1 cellular context compared by ENCODE assay signal in the genomic region with DNA sequence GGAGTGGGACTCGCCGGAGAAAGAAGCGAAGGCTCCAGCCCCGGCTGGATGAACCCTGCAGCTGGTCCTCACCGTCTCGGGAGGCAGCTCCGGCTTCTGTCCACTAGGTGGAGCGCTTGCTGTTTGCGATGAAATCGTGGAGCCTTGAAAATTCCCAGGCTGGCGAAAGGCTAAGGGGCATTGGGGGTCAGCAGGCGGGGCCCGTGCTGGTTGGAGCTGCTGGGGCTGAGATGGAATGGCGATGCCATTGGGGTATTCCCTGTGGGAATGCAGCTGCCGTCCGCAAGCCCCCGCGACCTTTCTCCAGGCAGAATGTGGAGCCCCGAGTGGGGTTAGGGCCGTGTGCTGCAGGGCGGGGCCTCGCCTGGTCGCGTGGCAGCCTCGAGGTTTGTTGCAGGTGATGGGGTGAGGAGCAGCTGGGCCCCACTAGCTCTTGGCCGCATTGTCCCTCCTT.
TF ChIP-seq lines count a peak whose summit lies in the region.

No MANE protein-coding gene starts in this region.

TF ChIP-seq in HepG2, 621 proteins besides CTCF, POLR2A, EP300 and RAD21 (continued from another document and continues in another):
- TF ChIP-seq AHDC1 (CRISPR knock-in tag; IDR thresholded peaks at IDR 0.05; ENCODE audit: borderline replicate concordance), result no peak
- TF ChIP-seq, protein P1, sequence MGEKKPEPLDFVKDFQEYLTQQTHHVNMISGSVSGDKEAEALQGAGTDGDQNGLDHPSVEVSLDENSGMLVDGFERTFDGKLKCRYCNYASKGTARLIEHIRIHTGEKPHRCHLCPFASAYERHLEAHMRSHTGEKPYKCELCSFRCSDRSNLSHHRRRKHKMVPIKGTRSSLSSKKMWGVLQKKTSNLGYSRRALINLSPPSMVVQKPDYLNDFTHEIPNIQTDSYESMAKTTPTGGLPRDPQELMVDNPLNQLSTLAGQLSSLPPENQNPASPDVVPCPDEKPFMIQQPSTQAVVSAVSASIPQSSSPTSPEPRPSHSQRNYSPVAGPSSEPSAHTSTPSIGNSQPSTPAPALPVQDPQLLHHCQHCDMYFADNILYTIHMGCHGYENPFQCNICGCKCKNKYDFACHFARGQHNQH (CRISPR knock-in tag; IDR thresholded peaks at IDR 0.05), result peak; percentile 58; the same call in 1 of the 2 replicates
- no peak for TF ChIP-seq ZNF263 (CRISPR knock-in tag; IDR thresholded peaks at IDR 0.05)
- no peak for TF ChIP-seq KLF13 (CRISPR knock-in tag; IDR thresholded peaks at IDR 0.05)
- TF ChIP-seq, protein P2, sequence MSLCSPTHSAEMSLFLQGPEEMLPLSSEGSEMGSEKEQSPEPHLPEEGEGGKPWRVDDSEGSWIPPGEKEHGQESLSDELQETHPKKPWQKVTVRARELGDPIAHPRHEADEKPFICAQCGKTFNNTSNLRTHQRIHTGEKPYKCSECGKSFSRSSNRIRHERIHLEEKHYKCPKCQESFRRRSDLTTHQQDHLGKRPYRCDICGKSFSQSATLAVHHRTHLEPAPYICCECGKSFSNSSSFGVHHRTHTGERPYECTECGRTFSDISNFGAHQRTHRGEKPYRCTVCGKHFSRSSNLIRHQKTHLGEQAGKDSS (CRISPR knock-in tag; IDR thresholded peaks at IDR 0.05; ENCODE audit: borderline replicate concordance, low read depth), result no peak
- TF ChIP-seq SMAD9 (CRISPR knock-in tag; IDR thresholded peaks at IDR 0.05), result no peak
- no peak for TF ChIP-seq ZBTB8A (CRISPR knock-in tag; IDR thresholded peaks at IDR 0.05; ENCODE audit: borderline replicate concordance, low read depth)
- no peak for TF ChIP-seq SMAD1 (CRISPR knock-in tag; IDR thresholded peaks at IDR 0.05; ENCODE audit: borderline replicate concordance, low read depth)
- TF ChIP-seq ZFP36L1 (CRISPR knock-in tag; IDR thresholded peaks at IDR 0.05), result no peak
- no peak for TF ChIP-seq ZNF546 (CRISPR knock-in tag; conservative IDR thresholded peaks at IDR 0.05)
- TF ChIP-seq SALL1 (CRISPR knock-in tag; IDR thresholded peaks at IDR 0.05), result peak; percentile 70
- TF ChIP-seq ARID2 (CRISPR knock-in tag; IDR thresholded peaks at IDR 0.05; ENCODE audit: borderline replicate concordance), result no peak
- no peak for TF ChIP-seq NKX3-1 (CRISPR knock-in tag; IDR thresholded peaks at IDR 0.05)
- no peak for TF ChIP-seq NFKBIZ (CRISPR knock-in tag; IDR thresholded peaks at IDR 0.05)
- no peak for TF ChIP-seq CBX1 (IDR thresholded peaks at IDR 0.05; ENCODE audit: low read depth)
- TF ChIP-seq MAZ (IDR thresholded peaks at IDR 0.05; ENCODE audit: borderline replicate concordance, low read depth, low read length), result 0 out of 2 replicates have a peak, but pooled peaks have one; percentile 22
- TF ChIP-seq MAZ (CRISPR knock-in tag; IDR thresholded peaks at IDR 0.05; ENCODE audit: low read depth), result no peak
- no peak for TF ChIP-seq ZNF136 (CRISPR knock-in tag; IDR thresholded peaks at IDR 0.05; ENCODE audit: low read depth)
- 0 out of 2 replicates have a peak, but pooled peaks have one; percentile 70 for TF ChIP-seq ZBTB7B (CRISPR knock-in tag; IDR thresholded peaks at IDR 0.05)
- no peak for TF ChIP-seq RCOR2 (CRISPR knock-in tag; IDR thresholded peaks at IDR 0.05)
- TF ChIP-seq U2AF2 (IDR thresholded peaks at IDR 0.05; ENCODE audit: low read depth, low read length), result no peak
- no peak for TF ChIP-seq MTA3 (CRISPR knock-in tag; IDR thresholded peaks at IDR 0.05)
- no peak for TF ChIP-seq HNRNPH1 (optimal IDR thresholded peaks at IDR 0.05; ENCODE audit: low read depth, low read length)
- TF ChIP-seq, protein P3, sequence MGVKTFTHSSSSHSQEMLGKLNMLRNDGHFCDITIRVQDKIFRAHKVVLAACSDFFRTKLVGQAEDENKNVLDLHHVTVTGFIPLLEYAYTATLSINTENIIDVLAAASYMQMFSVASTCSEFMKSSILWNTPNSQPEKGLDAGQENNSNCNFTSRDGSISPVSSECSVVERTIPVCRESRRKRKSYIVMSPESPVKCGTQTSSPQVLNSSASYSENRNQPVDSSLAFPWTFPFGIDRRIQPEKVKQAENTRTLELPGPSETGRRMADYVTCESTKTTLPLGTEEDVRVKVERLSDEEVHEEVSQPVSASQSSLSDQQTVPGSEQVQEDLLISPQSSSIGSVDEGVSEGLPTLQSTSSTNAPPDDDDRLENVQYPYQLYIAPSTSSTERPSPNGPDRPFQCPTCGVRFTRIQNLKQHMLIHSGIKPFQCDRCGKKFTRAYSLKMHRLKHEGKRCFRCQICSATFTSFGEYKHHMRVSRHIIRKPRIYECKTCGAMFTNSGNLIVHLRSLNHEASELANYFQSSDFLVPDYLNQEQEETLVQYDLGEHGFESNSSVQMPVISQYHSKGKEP (CRISPR knock-in tag; IDR thresholded peaks at IDR 0.05), result no peak
- TF ChIP-seq TMF1 (CRISPR knock-in tag; IDR thresholded peaks at IDR 0.05; ENCODE audit: low read depth), result no peak
- no peak for TF ChIP-seq KLF9 (CRISPR knock-in tag; IDR thresholded peaks at IDR 0.05; ENCODE audit: low read depth)
- no peak for TF ChIP-seq MEIS1 (CRISPR knock-in tag; IDR thresholded peaks at IDR 0.05; ENCODE audit: borderline replicate concordance)
- no peak for TF ChIP-seq ZNF264 (CRISPR knock-in tag; IDR thresholded peaks at IDR 0.05)
- no peak for TF ChIP-seq ATM (IDR thresholded peaks at IDR 0.05; ENCODE audit: borderline replicate concordance)
- TF ChIP-seq, protein P4, sequence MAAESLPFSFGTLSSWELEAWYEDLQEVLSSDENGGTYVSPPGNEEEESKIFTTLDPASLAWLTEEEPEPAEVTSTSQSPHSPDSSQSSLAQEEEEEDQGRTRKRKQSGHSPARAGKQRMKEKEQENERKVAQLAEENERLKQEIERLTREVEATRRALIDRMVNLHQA (CRISPR knock-in tag; IDR thresholded peaks at IDR 0.05), result no peak
- TF ChIP-seq, protein P5, sequence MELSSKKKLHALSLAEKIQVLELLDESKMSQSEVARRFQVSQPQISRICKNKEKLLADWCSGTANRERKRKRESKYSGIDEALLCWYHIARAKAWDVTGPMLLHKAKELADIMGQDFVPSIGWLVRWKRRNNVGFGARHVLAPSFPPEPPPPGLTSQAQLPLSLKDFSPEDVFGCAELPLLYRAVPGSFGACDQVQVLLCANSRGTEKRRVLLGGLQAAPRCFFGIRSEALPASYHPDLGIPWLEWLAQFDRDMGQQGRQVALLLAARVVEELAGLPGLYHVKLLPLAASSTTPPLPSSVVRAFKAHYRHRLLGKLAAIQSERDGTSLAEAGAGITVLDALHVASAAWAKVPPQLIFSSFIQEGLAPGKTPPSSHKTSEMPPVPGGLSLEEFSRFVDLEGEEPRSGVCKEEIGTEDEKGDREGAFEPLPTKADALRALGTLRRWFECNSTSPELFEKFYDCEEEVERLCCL (CRISPR knock-in tag; IDR thresholded peaks at IDR 0.05; ENCODE audit: borderline replicate concordance), result no peak
- no peak for TF ChIP-seq SPEN (CRISPR knock-in tag; IDR thresholded peaks at IDR 0.05; ENCODE audit: low read depth)
- no peak for TF ChIP-seq KDM4B (CRISPR knock-in tag; IDR thresholded peaks at IDR 0.05)
- TF ChIP-seq, protein P6, sequence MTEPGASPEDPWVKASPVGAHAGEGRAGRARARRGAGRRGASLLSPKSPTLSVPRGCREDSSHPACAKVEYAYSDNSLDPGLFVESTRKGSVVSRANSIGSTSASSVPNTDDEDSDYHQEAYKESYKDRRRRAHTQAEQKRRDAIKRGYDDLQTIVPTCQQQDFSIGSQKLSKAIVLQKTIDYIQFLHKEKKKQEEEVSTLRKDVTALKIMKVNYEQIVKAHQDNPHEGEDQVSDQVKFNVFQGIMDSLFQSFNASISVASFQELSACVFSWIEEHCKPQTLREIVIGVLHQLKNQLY (CRISPR knock-in tag; IDR thresholded peaks at IDR 0.05), result no peak
- TF ChIP-seq FOXO4 (CRISPR knock-in tag; conservative IDR thresholded peaks at IDR 0.05), result no peak
- TF ChIP-seq HINFP (CRISPR knock-in tag; IDR thresholded peaks at IDR 0.05; ENCODE audit: low read depth), result no peak
- peak; percentile 47; the same call in 1 of the 2 replicates for TF ChIP-seq RARA (CRISPR knock-in tag; IDR thresholded peaks at IDR 0.05)
- no peak for TF ChIP-seq ZNF607 (CRISPR knock-in tag; IDR thresholded peaks at IDR 0.05; ENCODE audit: borderline replicate concordance)
- no peak for TF ChIP-seq CENPT (CRISPR knock-in tag; IDR thresholded peaks at IDR 0.05; ENCODE audit: low read depth)
- TF ChIP-seq ZNF766 (CRISPR knock-in tag; IDR thresholded peaks at IDR 0.05; ENCODE audit: borderline replicate concordance), result no peak
- no peak for TF ChIP-seq ATF1 (CRISPR knock-in tag; IDR thresholded peaks at IDR 0.05)
- TF ChIP-seq EEA1 (CRISPR knock-in tag; IDR thresholded peaks at IDR 0.05; ENCODE audit: borderline replicate concordance), result no peak
- peak; percentile 58; the same call in 1 of the 2 replicates for TF ChIP-seq ERF (CRISPR knock-in tag; IDR thresholded peaks at IDR 0.05)
- TF ChIP-seq NR2F1 (CRISPR knock-in tag; IDR thresholded peaks at IDR 0.05), result peak in 1 of 2 experiments; percentile 55; a peak in 1 of 4 replicates
- TF ChIP-seq ZNF143 (CRISPR knock-in tag; IDR thresholded peaks at IDR 0.05), result no peak
- TF ChIP-seq JUN (CRISPR knock-in tag; IDR thresholded peaks at IDR 0.05), result no peak
- no peak for TF ChIP-seq ZNF678 (CRISPR knock-in tag; IDR thresholded peaks at IDR 0.05)
- TF ChIP-seq SYNCRIP (IDR thresholded peaks at IDR 0.05; ENCODE audit: insufficient read depth, low read depth, low read length), result no peak
- TF ChIP-seq MBNL3 (CRISPR knock-in tag; conservative IDR thresholded peaks at IDR 0.05), result no peak
- TF ChIP-seq TCF12 (IDR thresholded peaks at IDR 0.05), result no peak
- TF ChIP-seq TCF12 (CRISPR knock-in tag; IDR thresholded peaks at IDR 0.05), result no peak
